ENCODE assay signal across 15 cellular contexts in the genomic region with DNA sequence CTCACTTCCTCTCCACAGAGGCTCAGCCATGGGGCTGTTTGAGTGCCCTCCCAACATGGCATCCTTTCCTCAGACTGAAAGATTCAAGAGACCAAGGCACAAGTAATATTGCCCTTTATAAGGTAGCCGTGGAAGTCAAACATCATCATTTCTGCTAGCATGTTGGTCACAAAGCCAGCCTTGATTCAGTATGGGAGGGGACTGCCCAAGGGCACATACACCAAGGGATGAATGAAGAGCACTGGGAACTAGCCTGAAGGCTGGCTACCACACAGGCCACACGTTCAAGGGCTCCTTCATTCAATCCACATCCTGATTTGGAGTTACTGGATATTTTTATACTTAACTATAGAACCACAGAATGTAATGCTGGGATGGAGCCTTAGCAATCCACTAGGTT. TPM values are rescaled to one million over a fixed set of nuclear protein-coding genes. Genes with fewer than 3 reads are reported as not detected.
DNase-seq lines count a peak whose midpoint lies in the region; ATAC-seq and TF ChIP-seq lines count a peak whose summit lies in the region.
"Had no signal": no experiment of that assay in that cellular context is flagged by ENCODE, and none has a peak within 500 bp of the region (broad histone marks: within the 10 kb centered on the region; RNA-seq: fewer than 3 reads in every experiment).

No MANE protein-coding gene starts in this region.

- H3K4me2 ChIP-seq in DND-41 (ENCODE audit: insufficient read depth, low read length) (no peak overlapping the region), mesenchymal stem cell (ENCODE audit: low read length, poor library complexity, severe bottlenecking) (no peak overlapping the region)
- H3K4me2 ChIP-seq: A549; BLaER1 treated with 17β-estradiol and CSF1 and Interleukin-3, amounts not matched to agents 10 nM and 100 nM had no signal

- no peak overlapping the region for H2AFZ ChIP-seq in DND-41 (ENCODE audit: low read depth, low read length)
- H2AFZ ChIP-seq in mesenchymal stem cell (ENCODE audit: low read depth, low read length): no peak overlapping the region

- no peak overlapping the region for H4K91ac ChIP-seq in mesenchymal stem cell (ENCODE audit: low read length)

- 100% methylated on average over 1 of the region's 2 CpGs for WGBS in mesenchymal stem cell

- H3K4me3 ChIP-seq in DND-41 (ENCODE audit: low read depth in 1 of 2, low read length in 2 of 2): no peak overlapping the region
- no peak overlapping the region for H3K4me3 ChIP-seq in mesenchymal stem cell (ENCODE audit: insufficient read depth in 1 of 2, low read depth in 1 of 2, low read length in 2 of 2)
- H3K4me3 ChIP-seq: A549; BLaER1 treated with 17β-estradiol and CSF1 and Interleukin-3, amounts not matched to agents 10 nM and 100 nM had no signal

- no peak overlapping the region for H3K23ac ChIP-seq in mesenchymal stem cell (ENCODE audit: low read length in 2 of 2)

- peak overlapping the region; percentile 38 for H4K8ac ChIP-seq in mesenchymal stem cell (ENCODE audit: low read length)

- no peaks in the 10 kb centered on the region for H4K20me1 ChIP-seq in DND-41 (ENCODE audit: insufficient read depth, low read length)

- H3K9me3 Mint-ChIP-seq in dendritic cell treated with granulocyte-macrophage colony-stimulating factor and Interleukin-4, amounts not matched to agents 40 ng/mL and 50 ng/mL, for 4 days: no peaks in the 10 kb centered on the region
- no peaks in the 10 kb centered on the region for H3K9me3 Mint-ChIP-seq in activated CD4-positive, alpha-beta memory T cell treated with anti-CD3 and anti-CD28 coated beads for 36 hours
- H3K9me3 Mint-ChIP-seq in activated T-cell treated with anti-CD3 and anti-CD28 coated beads, Interleukin-2, amount 50 U/mL, for 72 hours: no peaks in the 10 kb centered on the region
- H3K9me3 Mint-ChIP-seq: CD14-positive monocyte; CD4-positive, alpha-beta T cell; CD8-positive, alpha-beta memory T cell had no signal

- H3K9me3 ChIP-seq in DND-41 (ENCODE audit: insufficient read depth, low read length, severe bottlenecking) (no peaks in the 10 kb centered on the region), mesenchymal stem cell (ENCODE audit: control insufficient read depth, low read length) (no peaks in the 10 kb centered on the region)
- H3K9me3 ChIP-seq: A549; BE2C; BLaER1 treated with 17β-estradiol and CSF1 and Interleukin-3, amounts not matched to agents 10 nM and 100 nM had no signal

- H3K27ac ChIP-seq in DND-41 (ENCODE audit: low read length): peak overlapping the region; percentile 17; the same call in 1 of the 2 replicates
- no peak overlapping the region for H3K27ac ChIP-seq in mesenchymal stem cell (ENCODE audit: low read length, poor library complexity, severe bottlenecking)
- H3K27ac ChIP-seq: A549; BLaER1 treated with 17β-estradiol and CSF1 and Interleukin-3, amounts not matched to agents 10 nM and 100 nM had no signal

- H3K4me1 ChIP-seq in DND-41 (ENCODE audit: insufficient read depth, low read length) (peaks cover 2% of the 10 kb centered on the region; the same call in 1 of the 2 replicates), mesenchymal stem cell (ENCODE audit: control insufficient read depth, insufficient read depth, low read depth, low read length) (no peaks in the 10 kb centered on the region)
- H3K4me1 ChIP-seq: A549 had no signal

- intact Hi-C loops in dendritic cell treated with granulocyte-macrophage colony-stimulating factor and Interleukin-4, amounts not matched to agents 40 ng/mL and 50 ng/mL, for 4 days (cut with micrococcal nuclease): loop anchor here (2.0 kb wide), 1 partner anchor 180 kb away; no protein-coding TSS in a partner anchor
- intact Hi-C loops in activated CD4-positive, alpha-beta memory T cell treated with anti-CD3 and anti-CD28 coated beads for 36 hours (cut with micrococcal nuclease): no loop called here

- no peak overlapping the region for H2AK5ac ChIP-seq in mesenchymal stem cell (ENCODE audit: low read length, severe bottlenecking)

- H3K27me3 ChIP-seq in DND-41 (ENCODE audit: insufficient read depth, low read length, poor library complexity): no peaks in the 10 kb centered on the region
- H3K27me3 ChIP-seq in mesenchymal stem cell (ENCODE audit: control insufficient read depth in 1 of 2, insufficient read depth in 1 of 2, low read length in 2 of 2): peaks cover 36 to 40% of the 10 kb centered on the region in 2 experiments

- H3K4me1 Mint-ChIP-seq in dendritic cell treated with granulocyte-macrophage colony-stimulating factor and Interleukin-4, amounts not matched to agents 40 ng/mL and 50 ng/mL, for 4 days (ENCODE audit: low read depth): peaks cover 61% of the 10 kb centered on the region
- H3K4me1 Mint-ChIP-seq in activated CD4-positive, alpha-beta memory T cell treated with anti-CD3 and anti-CD28 coated beads for 36 hours (ENCODE audit: low read depth): peaks cover 4% of the 10 kb centered on the region
- peaks cover 8% of the 10 kb centered on the region for H3K4me1 Mint-ChIP-seq in activated T-cell treated with anti-CD3 and anti-CD28 coated beads, Interleukin-2, amount 50 U/mL, for 72 hours (ENCODE audit: low read depth)

- H3K9ac ChIP-seq in DND-41 (ENCODE audit: low read depth, low read length) (no peak overlapping the region), mesenchymal stem cell (ENCODE audit: low read length) (no peak overlapping the region)
- H3K9ac ChIP-seq: BLaER1 treated with 17β-estradiol and CSF1 and Interleukin-3, amounts not matched to agents 10 nM and 100 nM had no signal

- H2BK12ac ChIP-seq in mesenchymal stem cell (ENCODE audit: low read length in 2 of 2): no peak overlapping the region

- POLR2A ChIA-PET in activated CD4-positive, alpha-beta memory T cell treated with anti-CD3 and anti-CD28 coated beads for 36 hours (lab: Charles Lee): no interaction called here

- H3K79me1 ChIP-seq in mesenchymal stem cell (replicated peaks; ENCODE audit: low read length, poor library complexity, severe bottlenecking): no peaks in the 10 kb centered on the region

- TF ChIP-seq CTCF in DND-41 (IDR thresholded peaks at IDR 0.05; ENCODE audit: borderline replicate concordance, extremely low read depth, low read length, poor library complexity, severe bottlenecking): no peak

- no peaks in the 10 kb centered on the region for H3K27me3 Mint-ChIP-seq in dendritic cell treated with granulocyte-macrophage colony-stimulating factor and Interleukin-4, amounts not matched to agents 40 ng/mL and 50 ng/mL, for 4 days
- H3K27me3 Mint-ChIP-seq in activated CD4-positive, alpha-beta memory T cell treated with anti-CD3 and anti-CD28 coated beads for 36 hours: peaks cover 7% of the 10 kb centered on the region
- H3K27me3 Mint-ChIP-seq in activated T-cell treated with anti-CD3 and anti-CD28 coated beads, Interleukin-2, amount 50 U/mL, for 72 hours (ENCODE audit: low read depth): peaks cover 11% of the 10 kb centered on the region
- H3K27me3 Mint-ChIP-seq: CD4-positive, alpha-beta T cell had no signal

- no peak overlapping the region for H2BK120ac ChIP-seq in mesenchymal stem cell (ENCODE audit: low read depth, low read length)

- no peak overlapping the region for H3K4ac ChIP-seq in mesenchymal stem cell (ENCODE audit: low read depth in 1 of 2, low read length in 2 of 2)

- CTCF ChIA-PET in activated CD4-positive, alpha-beta memory T cell treated with anti-CD3 and anti-CD28 coated beads for 36 hours (lab: Charles Lee): interaction anchor here (0.7 to 7.4 kb wide), 21 partner anchors 8 to 302 kb away, joined by 3 to 231 read pairs (median 4); no protein-coding TSS in a partner anchor

- no peaks in the 10 kb centered on the region for H3K79me2 ChIP-seq in DND-41 (ENCODE audit: insufficient read depth, low read length)

- H3K4me3 Mint-ChIP-seq in dendritic cell treated with granulocyte-macrophage colony-stimulating factor and Interleukin-4, amounts not matched to agents 40 ng/mL and 50 ng/mL, for 4 days: no peak overlapping the region
- H3K4me3 Mint-ChIP-seq in activated CD4-positive, alpha-beta memory T cell treated with anti-CD3 and anti-CD28 coated beads for 36 hours: no peak overlapping the region
- no peak overlapping the region for H3K4me3 Mint-ChIP-seq in activated T-cell treated with anti-CD3 and anti-CD28 coated beads, Interleukin-2, amount 50 U/mL, for 72 hours
- H3K4me3 Mint-ChIP-seq: CD14-positive monocyte; CD4-positive, alpha-beta T cell; CD8-positive, alpha-beta memory T cell had no signal

- H3K18ac ChIP-seq in mesenchymal stem cell (ENCODE audit: low read depth in 1 of 2, low read length in 2 of 2): no peak overlapping the region

- peak overlapping the region; percentile 48 for H3K27ac Mint-ChIP-seq in dendritic cell treated with granulocyte-macrophage colony-stimulating factor and Interleukin-4, amounts not matched to agents 40 ng/mL and 50 ng/mL, for 4 days
- no peak overlapping the region for H3K27ac Mint-ChIP-seq in activated CD4-positive, alpha-beta memory T cell treated with anti-CD3 and anti-CD28 coated beads for 36 hours
- no peak overlapping the region for H3K27ac Mint-ChIP-seq in activated T-cell treated with anti-CD3 and anti-CD28 coated beads, Interleukin-2, amount 50 U/mL, for 72 hours
- H3K27ac Mint-ChIP-seq: CD4-positive, alpha-beta T cell; CD8-positive, alpha-beta memory T cell had no signal

- peaks cover 26% of the 10 kb centered on the region for H3K36me3 ChIP-seq in DND-41 (ENCODE audit: insufficient read depth, low read length)
- no peaks in the 10 kb centered on the region for H3K36me3 ChIP-seq in mesenchymal stem cell (ENCODE audit: control insufficient read depth in 1 of 2, insufficient read depth in 2 of 2, low read depth in 1 of 2, low read length in 2 of 2)
- H3K36me3 ChIP-seq: BE2C; BLaER1 treated with 17β-estradiol and CSF1 and Interleukin-3, amounts not matched to agents 10 nM and 100 nM had no signal

- ATAC-seq in DND-41 (ENCODE audit: insufficient read depth, low read depth): no peak
- no peak for ATAC-seq in activated T-cell treated with anti-CD3 and anti-CD28 coated beads, Interleukin-2, amount 50 U/mL, for 72 hours (replicated peaks in 1 of 2)

- no peak for DNase-seq in DND-41
- DNase-seq in mesenchymal stem cell: no peak
- DNase-seq in NCI-H2107 (lab: John Stamatoyannopoulos, UW): no peak
- DNase-seq in activated CD4-positive, alpha-beta memory T cell treated with anti-CD3 and anti-CD28 coated beads for 36 hours: no peak
- no peak for DNase-seq in activated T-cell treated with anti-CD3 and anti-CD28 coated beads, Interleukin-2, amount 50 U/mL, for 72 hours
- DNase-seq: 8988T; CD4-positive, alpha-beta T cell; GOT3 had no signal

- no peak overlapping the region for H3K14ac ChIP-seq in mesenchymal stem cell (ENCODE audit: low read length in 2 of 2)

- no peak overlapping the region for H2BK15ac ChIP-seq in mesenchymal stem cell (ENCODE audit: low read depth, poor library complexity, severe bottlenecking)

- H3K36me3 Mint-ChIP-seq in dendritic cell treated with granulocyte-macrophage colony-stimulating factor and Interleukin-4, amounts not matched to agents 40 ng/mL and 50 ng/mL, for 4 days (ENCODE audit: low read depth): peaks cover 93% of the 10 kb centered on the region
- H3K36me3 Mint-ChIP-seq in activated CD4-positive, alpha-beta memory T cell treated with anti-CD3 and anti-CD28 coated beads for 36 hours: no peaks in the 10 kb centered on the region
- H3K36me3 Mint-ChIP-seq in activated T-cell treated with anti-CD3 and anti-CD28 coated beads, Interleukin-2, amount 50 U/mL, for 72 hours (ENCODE audit: insufficient read depth in 2 of 2): no peaks in the 10 kb centered on the region
- H3K36me3 Mint-ChIP-seq: CD8-positive, alpha-beta memory T cell had no signal

- H2BK5ac ChIP-seq in mesenchymal stem cell (ENCODE audit: low read depth, low read length, poor library complexity, severe bottlenecking): no peak overlapping the region

RNA-seq across cellular contexts. Expression of gene CPVL, which starts 39.3 kb away (rescaled TPM):
- 1.1 TPM for polyA plus RNA-seq in mesenchymal stem cell (2013, experiment 1 of 2)
- 1.2 TPM for polyA plus RNA-seq in mesenchymal stem cell (2013, experiment 2 of 2)
- not detected for total RNA-seq in activated CD4-positive, alpha-beta memory T cell treated with anti-CD3 and anti-CD28 coated beads for 36 hours
- total RNA-seq in activated T-cell treated with anti-CD3 and anti-CD28 coated beads, Interleukin-2, amount 50 U/mL, for 72 hours: under 1 TPM in 1 of 2 donors, not detected in 1; 0.51 TPM
- total RNA-seq: G401 had no signal
- polyA plus RNA-seq: CD8-positive, alpha-beta memory T cell had no signal
